In genomic region chr7:73799282-73800141, GRCh38 we compare ENCODE assay signal across 1 cellular context.
TF ChIP-seq lines count a peak whose summit lies in the region.

No MANE protein-coding gene starts in this region.

TF ChIP-seq in H1, 55 proteins besides CTCF, POLR2A, EP300 and RAD21:
- TF ChIP-seq JUN (IDR thresholded peaks at IDR 0.05; ENCODE audit: low read depth, low read length) (no peak), CHD7 (IDR thresholded peaks at IDR 0.05; ENCODE audit: insufficient replicate concordance, low read length) (no peak), MAFK (IDR thresholded peaks at IDR 0.05; ENCODE audit: low read depth, low read length) (no peak), CTBP2 (IDR thresholded peaks at IDR 0.05; ENCODE audit: borderline replicate concordance, insufficient read depth, insufficient read length, low read length) (no peak), CHD1 (IDR thresholded peaks at IDR 0.05; ENCODE audit: low read depth, low read length) (no peak), SP4 (IDR thresholded peaks at IDR 0.05; ENCODE audit: low read length) (no peak), RNF2 (IDR thresholded peaks at IDR 0.05; ENCODE audit: borderline replicate concordance, low read depth, low read length, missing control alignments, poor library complexity, severe bottlenecking) (no peak), SIN3A (conservative IDR thresholded peaks at IDR 0.05 in 1 of 2, IDR thresholded peaks at IDR 0.05 in 1 of 2; ENCODE audit: low read depth in 1 of 2, low read length in 2 of 2) (no peak), SIX5 (IDR thresholded peaks at IDR 0.05; ENCODE audit: low read depth, low read length) (no peak), GABPA (IDR thresholded peaks at IDR 0.05; ENCODE audit: borderline replicate concordance, insufficient read depth, low read length) (no peak), SP2 (IDR thresholded peaks at IDR 0.05; ENCODE audit: low read length) (no peak), SAP30 (IDR thresholded peaks at IDR 0.05; ENCODE audit: insufficient read depth, insufficient replicate concordance, low read length) (no peak), PHF8 (conservative IDR thresholded peaks at IDR 0.05; ENCODE audit: low read depth, low read length) (no peak)
TF ChIP-seq in H1: peak in this region for 0.
